In the genomic region with DNA sequence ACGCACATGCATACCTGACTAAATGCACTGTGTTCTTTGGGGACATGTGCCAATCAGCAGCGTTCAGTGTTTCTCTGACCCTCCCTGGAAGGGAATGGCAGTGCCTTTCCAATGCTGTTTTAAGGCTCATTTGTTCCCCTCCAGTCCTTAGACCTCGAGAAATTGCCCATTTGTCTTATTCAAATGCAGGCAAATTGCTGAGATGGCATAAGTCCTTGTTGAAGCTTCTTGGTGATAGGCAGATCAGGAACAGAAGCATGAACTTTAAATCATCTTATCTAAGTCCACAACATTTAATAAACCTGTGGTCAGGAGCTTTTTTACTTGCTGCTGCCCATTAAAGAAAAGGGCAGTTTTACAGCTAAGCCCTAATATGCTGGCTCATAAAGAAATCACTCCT, we compare ENCODE assay signal across 27 cellular contexts.
"Had no signal": no experiment of that assay in that cellular context is flagged by ENCODE, and none has a peak within 500 bp of the region (broad histone marks: within the 10 kb centered on the region; RNA-seq: fewer than 3 reads in every experiment).

No MANE protein-coding gene starts in this region.

- H3K36me3 ChIP-seq: SJSA1 had no signal

- H3K4me3 Mint-ChIP-seq: T-helper 17 cell; T-helper 2 cell treated with Interferon-gamma antibody and Interleukin-4, amounts not matched to agents 5 μg/mL and 100 μg/mL, for 36 hours had no signal

- H3K9me3 ChIP-seq: SJSA1 had no signal

- H3K4me3 ChIP-seq: SJSA1, SK-N-MC had no signal

- H3K9me3 Mint-ChIP-seq: T-helper 2 cell treated with Interferon-gamma antibody and Interleukin-4, amounts not matched to agents 5 μg/mL and 100 μg/mL, for 36 hours had no signal

- H3K4me1 Mint-ChIP-seq: T-helper 17 cell had no signal

- H3K27ac Mint-ChIP-seq: T-helper 17 cell; T-helper 2 cell treated with Interferon-gamma antibody and Interleukin-4, amounts not matched to agents 5 μg/mL and 100 μg/mL, for 36 hours had no signal

- ATAC-seq: T-helper 17 cell had no signal

- H3K27ac ChIP-seq: HL-60, KMS-11, SJSA1, SK-N-MC had no signal

- H3K4me1 ChIP-seq: SJSA1 had no signal

- H3K4me2 ChIP-seq: KMS-11 had no signal

- H3K9ac ChIP-seq: KMS-11 had no signal

- FAIRE-seq: HTR-8/SVneo, RCC 7860 had no signal

- DNase-seq: MV-4-11, NCI-H1048, NCI-H1105, NCI-H1417 treated with DMSO at 0.1 percent for 48 hours, NCI-H146, NCI-H1694 treated with DMSO at 0.1 percent for 48 hours, NCI-H1930, NCI-H2081, NCI-H2107, NCI-H226, NCI-H446, NCI-H510A, NCI-H524 treated with DMSO at 0.1 percent for 48 hours, NCI-H69, NCI-H774, Right ventricle myocardium superior, RPMI8226, SIG-M5, T-helper 1 cell, T-helper 17 cell had no signal
